In genomic region chr5:102826629-102827028, GRCh38 we compare ENCODE assay signal across 22 cellular contexts.
DNase-seq lines count a peak whose midpoint lies in the region; ATAC-seq, FAIRE-seq and TF ChIP-seq lines count a peak whose summit lies in the region.
"Had no signal": no experiment of that assay in that cellular context is flagged by ENCODE, and none has a peak within 500 bp of the region (broad histone marks: within the 10 kb centered on the region; RNA-seq: fewer than 3 reads in every experiment).

No MANE protein-coding gene starts in this region.

- H3K36me3 ChIP-seq in HCT116 (ENCODE audit: control insufficient read depth in 1 of 2, insufficient read depth in 2 of 2, low read length in 2 of 2) = no peaks in the 10 kb centered on the region
- H3K36me3 ChIP-seq: transverse colon had no signal

- H3K4me3 ChIP-seq in HCT116 (replicated peaks in 1 of 2; ENCODE audit: low read depth in 1 of 2, low read length in 2 of 2) = no peak overlapping the region
- H3K4me3 ChIP-seq in retinal pigment epithelial cell (ENCODE audit: low read length) = no peak overlapping the region
- H3K4me3 ChIP-seq in coronary artery = no peak overlapping the region
- H3K4me3 ChIP-seq: hepatocyte, lung, transverse colon had no signal

- DNase-seq in HCT116 (ENCODE audit: low read depth, low spot score) (peak; percentile 19), NCI-H524 treated with DMSO at 0.1 percent for 48 hours (lab: John Stamatoyannopoulos, UW) (peak; percentile 74), retinal pigment epithelial cell (ENCODE audit: low read depth) (peak; percentile 19), NCI-H345 treated with DMSO at 0.1 percent for 48 hours (lab: John Stamatoyannopoulos, UW; ENCODE audit: unreplicated experiment) (no peak), coronary artery (ENCODE audit: low spot score) (no peak)
- DNase-seq: activated CD4-positive, alpha-beta T cell treated with anti-CD3 and anti-CD28 coated beads, Interleukin-2, amount 10 ng/mL, durations not matched to agents 24 days and 14 days; amniotic stem cell; Caco-2; left cardiac atrium; NCI-H1092; NCI-H1694; NCI-H446; SIG-M5; T1000; transverse colon had no signal

- H3K9ac ChIP-seq in HCT116 (ENCODE audit: low read length) = no peak overlapping the region

- intact Hi-C loops in HCT116 (cut with micrococcal nuclease) = no loop called here

- H3K9me2 ChIP-seq in HCT116 (ENCODE audit: insufficient read depth) = no peaks in the 10 kb centered on the region

- POLR2A ChIA-PET in HCT116 (lab: Charles Lee) = interaction anchor here (1.0 to 1.6 kb wide), 2 partner anchors 31 to 33 kb away, joined by 3 to 7 read pairs; no protein-coding TSS in a partner anchor

- H3K79me2 ChIP-seq in HCT116 (ENCODE audit: insufficient read depth, low read length) = peaks cover 47% of the 10 kb centered on the region
- H3K79me2 ChIP-seq: hepatocyte had no signal

- CTCF ChIA-PET in HCT116 (lab: Charles Lee) = interaction anchor here (0.6 kb wide), 1 partner anchor 23 kb away, joined by 3 read pairs; no protein-coding TSS in a partner anchor

- H3K4me2 ChIP-seq in HCT116 (ENCODE audit: low read length) = peak overlapping the region; percentile 57
- H3K4me2 ChIP-seq: hepatocyte had no signal

- peak; percentile 50 for FAIRE-seq in endometrium (lab: Jason Lieb, UNC)
- FAIRE-seq: H1 had no signal

- RAD21 ChIA-PET in HCT116 (lab: Charles Lee; ENCODE audit: low non-redundant PET in 1 of 2, low total read pairs in 2 of 2, uncharacterized antibody in 2 of 2, unreplicated experiment in 2 of 2) = no interaction called here

- TF ChIP-seq POLR2A in HCT116 (IDR thresholded peaks at IDR 0.05; ENCODE audit: borderline replicate concordance, extremely low read depth, insufficient read depth, insufficient read length) = no peak

- no peak overlapping the region for H2AFZ ChIP-seq in HCT116 (ENCODE audit: low read depth, low read length, poor library complexity, severe bottlenecking)
- H2AFZ ChIP-seq: hepatocyte had no signal

- peak; percentile 72 for ATAC-seq in HCT116
- ATAC-seq in GM19023 (IDR thresholded peaks at IDR 0.05; ENCODE audit: unreplicated experiment) = no peak
- ATAC-seq: left cardiac atrium; stimulated activated effector memory CD8-positive, alpha-beta T cell treated with anti-CD3 and anti-CD28 coated beads, Interleukin-12 subunit alpha, Interleukin-12 subunit beta, amount 100 ng/mL, for 72 hours had no signal

- peak overlapping the region; percentile 52; the same call in 1 of the 2 replicates for H3K27ac ChIP-seq in HCT116 (ENCODE audit: low read depth, low read length)
- H3K27ac ChIP-seq in coronary artery = no peak overlapping the region
- H3K27ac ChIP-seq: C4-2B, hepatocyte, transverse colon had no signal

- H3K9me3 ChIP-seq in HCT116 (ENCODE audit: control insufficient read depth in 1 of 2, insufficient read depth in 1 of 2, low read depth in 1 of 2, low read length in 2 of 2) = no peaks in the 10 kb centered on the region
- H3K9me3 ChIP-seq: transverse colon had no signal

- H3K27me3 ChIP-seq in HCT116 (ENCODE audit: insufficient read depth, low read length) = no peaks in the 10 kb centered on the region
- H3K27me3 ChIP-seq: hepatocyte, transverse colon had no signal

- TF ChIP-seq RAD21 in HCT116 (IDR thresholded peaks at IDR 0.05; ENCODE audit: low read depth) = no peak

- no TSS peak for BruUV-seq in HCT116 (replicated peaks; lab: Mats Ljungman, UMichigan)

- H4K20me1 ChIP-seq in HCT116 (ENCODE audit: insufficient read depth) = no peaks in the 10 kb centered on the region

- peaks cover 25 to 38% of the 10 kb centered on the region in 2 experiments for H3K4me1 ChIP-seq in HCT116 (ENCODE audit: control insufficient read depth in 1 of 2, insufficient read depth in 2 of 2, low read length in 2 of 2)
- H3K4me1 ChIP-seq: Caco-2 had no signal

- TF ChIP-seq CTCF in HCT116 (IDR thresholded peaks at IDR 0.05 in 2 of 3, conservative IDR thresholded peaks at IDR 0.05 in 1 of 3; ENCODE audit: borderline replicate concordance in 1 of 3, insufficient read depth in 1 of 3, low read depth in 2 of 3, low read length in 2 of 3) = no peak
- TF ChIP-seq CTCF in retinal pigment epithelial cell (conservative IDR thresholded peaks at IDR 0.05; ENCODE audit: low read depth, low read length) = no peak
- TF ChIP-seq CTCF in coronary artery (IDR thresholded peaks at IDR 0.05) = no peak

TF ChIP-seq in HCT116, 20 proteins besides CTCF, POLR2A, EP300 and RAD21:
- TF ChIP-seq ZFX (IDR thresholded peaks at IDR 0.05) (no peak), FOSL1 (IDR thresholded peaks at IDR 0.05; ENCODE audit: low read depth) (peak; percentile 32), TCF7L2 (IDR thresholded peaks at IDR 0.05; ENCODE audit: borderline replicate concordance, extremely low read depth, insufficient read depth, insufficient read length) (peak; percentile 68)

Comparison
In these comparisons a context has a peak if more than half of its experiments do, and no peak if none do; other contexts are left out.
1. DNase-seq: peak in HCT116 (single experiment), NCI-H524 treated with DMSO at 0.1 percent for 48 hours (single experiment) and retinal pigment epithelial cell (single experiment); none in NCI-H345 treated with DMSO at 0.1 percent for 48 hours (single experiment) and coronary artery (single experiment).